ENCODE assay signal across 1 cellular context in the genomic region with DNA sequence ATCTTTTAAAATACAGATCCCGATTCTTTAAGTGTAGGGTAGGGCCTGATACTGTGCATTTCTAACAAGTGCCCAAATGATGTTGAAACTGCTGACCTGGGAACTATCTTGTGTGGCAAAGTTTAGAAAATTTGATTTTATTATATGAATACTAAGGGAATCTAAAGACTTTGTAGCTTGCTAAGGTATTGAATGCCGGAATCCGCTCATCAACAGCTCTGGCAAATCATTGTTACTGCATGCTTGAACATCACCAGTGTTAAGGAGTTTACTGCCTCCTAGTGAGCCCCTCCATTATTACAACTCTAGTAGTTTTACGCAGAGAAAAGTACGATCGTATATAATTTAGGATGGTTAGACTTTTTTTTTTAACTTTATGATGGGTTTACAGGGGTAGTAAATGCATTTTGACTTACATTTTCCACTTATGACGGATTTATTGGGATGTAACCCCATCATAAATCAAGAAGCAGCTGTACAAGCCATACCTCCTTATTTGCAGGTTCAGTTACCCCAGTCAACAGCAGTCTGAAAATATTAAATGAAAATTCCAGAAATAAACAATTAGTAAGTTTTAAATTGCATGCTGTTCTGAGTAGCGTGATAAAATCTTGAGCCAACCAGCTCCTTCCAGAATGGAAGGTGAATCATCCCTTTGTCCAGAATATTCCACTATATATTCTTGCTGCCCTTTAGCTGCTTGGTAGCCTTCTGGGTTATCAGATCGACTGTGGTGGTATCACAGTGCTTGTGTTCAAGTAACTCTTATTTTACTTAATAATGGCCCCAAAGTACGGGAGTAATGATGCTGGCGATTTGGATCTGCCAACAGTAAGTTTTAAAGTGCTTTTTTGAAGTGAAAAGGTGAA.
TF ChIP-seq lines count a peak whose summit lies in the region.

No MANE protein-coding gene starts in this region.

TF ChIP-seq in SK-N-SH, 30 proteins besides CTCF, POLR2A, EP300 and RAD21 (continued from another document):
- TF ChIP-seq, protein P1, sequence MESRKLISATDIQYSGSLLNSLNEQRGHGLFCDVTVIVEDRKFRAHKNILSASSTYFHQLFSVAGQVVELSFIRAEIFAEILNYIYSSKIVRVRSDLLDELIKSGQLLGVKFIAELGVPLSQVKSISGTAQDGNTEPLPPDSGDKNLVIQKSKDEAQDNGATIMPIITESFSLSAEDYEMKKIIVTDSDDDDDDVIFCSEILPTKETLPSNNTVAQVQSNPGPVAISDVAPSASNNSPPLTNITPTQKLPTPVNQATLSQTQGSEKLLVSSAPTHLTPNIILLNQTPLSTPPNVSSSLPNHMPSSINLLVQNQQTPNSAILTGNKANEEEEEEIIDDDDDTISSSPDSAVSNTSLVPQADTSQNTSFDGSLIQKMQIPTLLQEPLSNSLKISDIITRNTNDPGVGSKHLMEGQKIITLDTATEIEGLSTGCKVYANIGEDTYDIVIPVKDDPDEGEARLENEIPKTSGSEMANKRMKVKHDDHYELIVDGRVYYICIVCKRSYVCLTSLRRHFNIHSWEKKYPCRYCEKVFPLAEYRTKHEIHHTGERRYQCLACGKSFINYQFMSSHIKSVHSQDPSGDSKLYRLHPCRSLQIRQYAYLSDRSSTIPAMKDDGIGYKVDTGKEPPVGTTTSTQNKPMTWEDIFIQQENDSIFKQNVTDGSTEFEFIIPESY (IDR thresholded peaks at IDR 0.05; ENCODE audit: borderline replicate concordance, low read depth) = no peak
- TF ChIP-seq EZH2phosphoT487 (IDR thresholded peaks at IDR 0.05; ENCODE audit: borderline replicate concordance, low read depth) = no peak
- TF ChIP-seq TCF12 (IDR thresholded peaks at IDR 0.05) = no peak
- peak; percentile 30 for TF ChIP-seq CHD2 (IDR thresholded peaks at IDR 0.05; ENCODE audit: low read length, partially characterized antibody)
- no peak for TF ChIP-seq SIN3A (IDR thresholded peaks at IDR 0.05; ENCODE audit: borderline replicate concordance, low read depth, low read length)
- no peak for TF ChIP-seq FOSL2 (IDR thresholded peaks at IDR 0.05; ENCODE audit: borderline replicate concordance, low read depth)
- peak; percentile 12; the same call in 1 of the 2 replicates for TF ChIP-seq MAX (IDR thresholded peaks at IDR 0.05; ENCODE audit: low read depth)
- peak; percentile 68; the same call in 1 of the 2 replicates for TF ChIP-seq MXI1 (IDR thresholded peaks at IDR 0.05; ENCODE audit: low read depth, low read length)
- TF ChIP-seq, protein P2, sequence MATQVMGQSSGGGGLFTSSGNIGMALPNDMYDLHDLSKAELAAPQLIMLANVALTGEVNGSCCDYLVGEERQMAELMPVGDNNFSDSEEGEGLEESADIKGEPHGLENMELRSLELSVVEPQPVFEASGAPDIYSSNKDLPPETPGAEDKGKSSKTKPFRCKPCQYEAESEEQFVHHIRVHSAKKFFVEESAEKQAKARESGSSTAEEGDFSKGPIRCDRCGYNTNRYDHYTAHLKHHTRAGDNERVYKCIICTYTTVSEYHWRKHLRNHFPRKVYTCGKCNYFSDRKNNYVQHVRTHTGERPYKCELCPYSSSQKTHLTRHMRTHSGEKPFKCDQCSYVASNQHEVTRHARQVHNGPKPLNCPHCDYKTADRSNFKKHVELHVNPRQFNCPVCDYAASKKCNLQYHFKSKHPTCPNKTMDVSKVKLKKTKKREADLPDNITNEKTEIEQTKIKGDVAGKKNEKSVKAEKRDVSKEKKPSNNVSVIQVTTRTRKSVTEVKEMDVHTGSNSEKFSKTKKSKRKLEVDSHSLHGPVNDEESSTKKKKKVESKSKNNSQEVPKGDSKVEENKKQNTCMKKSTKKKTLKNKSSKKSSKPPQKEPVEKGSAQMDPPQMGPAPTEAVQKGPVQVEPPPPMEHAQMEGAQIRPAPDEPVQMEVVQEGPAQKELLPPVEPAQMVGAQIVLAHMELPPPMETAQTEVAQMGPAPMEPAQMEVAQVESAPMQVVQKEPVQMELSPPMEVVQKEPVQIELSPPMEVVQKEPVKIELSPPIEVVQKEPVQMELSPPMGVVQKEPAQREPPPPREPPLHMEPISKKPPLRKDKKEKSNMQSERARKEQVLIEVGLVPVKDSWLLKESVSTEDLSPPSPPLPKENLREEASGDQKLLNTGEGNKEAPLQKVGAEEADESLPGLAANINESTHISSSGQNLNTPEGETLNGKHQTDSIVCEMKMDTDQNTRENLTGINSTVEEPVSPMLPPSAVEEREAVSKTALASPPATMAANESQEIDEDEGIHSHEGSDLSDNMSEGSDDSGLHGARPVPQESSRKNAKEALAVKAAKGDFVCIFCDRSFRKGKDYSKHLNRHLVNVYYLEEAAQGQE (IDR thresholded peaks at IDR 0.05; ENCODE audit: low read depth, low read length) = no peak
- TF ChIP-seq FOXJ3 (CRISPR knock-in tag; IDR thresholded peaks at IDR 0.05) = no peak
- TF ChIP-seq ELF1 (IDR thresholded peaks at IDR 0.05) = no peak
- TF ChIP-seq USF2 (IDR thresholded peaks at IDR 0.05; ENCODE audit: borderline replicate concordance, low read depth, low read length) = no peak
- TF ChIP-seq RFX5 (IDR thresholded peaks at IDR 0.05; ENCODE audit: low read length) = 0 out of 2 replicates have a peak, but pooled peaks have one; percentile 45
- TF ChIP-seq MEF2A (IDR thresholded peaks at IDR 0.05; ENCODE audit: borderline replicate concordance, low read depth) = no peak
